13 cellular contexts compared by ENCODE assay signal in genomic region chr1:84390231-84390630, GRCh38. TPM values are rescaled to one million over a fixed set of nuclear protein-coding genes. Genes with fewer than 3 reads are reported as not detected.
"Had no signal": no experiment of that assay in that cellular context is flagged by ENCODE, and none has a peak within 500 bp of the region (broad histone marks: within the 10 kb centered on the region; RNA-seq: fewer than 3 reads in every experiment).

No MANE protein-coding gene starts in this region.

- H3K4me3 ChIP-seq: ascending aorta, cardiac muscle cell, hepatocyte, right atrium auricular region, skin epidermis, thyroid gland had no signal

- H3K27me3 Mint-ChIP-seq: activated naive CD8-positive, alpha-beta T cell treated with anti-CD3 and anti-CD28 coated beads, Interleukin-2, amount 50 U/mL, for 24 hours; naive B cell had no signal

- H3K9me3 Mint-ChIP-seq: activated CD8-positive, alpha-beta T cell treated with anti-CD3 and anti-CD28 coated beads for 36 hours; activated naive CD8-positive, alpha-beta T cell treated with anti-CD3 and anti-CD28 coated beads, Interleukin-2, amount 50 U/mL, for 24 hours; naive B cell had no signal

- H3K27ac ChIP-seq: ascending aorta, cardiac muscle cell, hepatocyte, right atrium auricular region, skin epidermis, thyroid gland had no signal

- H3K4me1 Mint-ChIP-seq: naive B cell had no signal

- H3K27me3 ChIP-seq: ascending aorta, cardiac muscle cell, hepatocyte, right atrium auricular region, thyroid gland had no signal

- H3K36me3 Mint-ChIP-seq: naive B cell had no signal

- H3K36me3 ChIP-seq: ascending aorta, cardiac muscle cell, right atrium auricular region, thyroid gland had no signal

- H3K4me1 ChIP-seq: ascending aorta, right atrium auricular region, thyroid gland had no signal

- DNase-seq: activated CD4-positive, alpha-beta T cell treated with anti-CD3 and anti-CD28 coated beads for 4 hours; activated CD8-positive, alpha-beta memory T cell treated with anti-CD3 and anti-CD28 coated beads, Interleukin-2, amount 50 U/mL, for 48 hours; activated CD8-positive, alpha-beta T cell treated with anti-CD3 and anti-CD28 coated beads for 36 hours; activated naive CD8-positive, alpha-beta T cell treated with anti-CD3 and anti-CD28 coated beads, Interleukin-2, amount 50 U/mL, for 24 hours; naive B cell; thyroid gland had no signal

- H3K9me3 ChIP-seq: ascending aorta, right atrium auricular region, thyroid gland had no signal

- ATAC-seq: activated CD8-positive, alpha-beta T cell treated with anti-CD3 and anti-CD28 coated beads for 36 hours; activated naive CD8-positive, alpha-beta T cell treated with anti-CD3 and anti-CD28 coated beads, Interleukin-2, amount 50 U/mL, for 24 hours had no signal

- H3K27ac Mint-ChIP-seq: activated CD8-positive, alpha-beta T cell treated with anti-CD3 and anti-CD28 coated beads for 36 hours; activated naive CD8-positive, alpha-beta T cell treated with anti-CD3 and anti-CD28 coated beads, Interleukin-2, amount 50 U/mL, for 24 hours had no signal

- H3K4me3 Mint-ChIP-seq: activated CD8-positive, alpha-beta T cell treated with anti-CD3 and anti-CD28 coated beads for 36 hours; activated naive CD8-positive, alpha-beta T cell treated with anti-CD3 and anti-CD28 coated beads, Interleukin-2, amount 50 U/mL, for 24 hours; naive B cell had no signal

RNA-seq across cellular contexts. Expression of gene DNASE2B, which starts 8.1 kb away (rescaled TPM):
- total RNA-seq: activated CD8-positive, alpha-beta T cell treated with anti-CD3 and anti-CD28 coated beads for 36 hours; ascending aorta; cardiac muscle cell; hepatocyte; kidney epithelial cell; posterior vena cava; right atrium auricular region had no signal
- polyA plus RNA-seq: cardiac muscle cell, hepatocyte had no signal
